ENCODE assay signal across 24 cellular contexts in the genomic region with DNA sequence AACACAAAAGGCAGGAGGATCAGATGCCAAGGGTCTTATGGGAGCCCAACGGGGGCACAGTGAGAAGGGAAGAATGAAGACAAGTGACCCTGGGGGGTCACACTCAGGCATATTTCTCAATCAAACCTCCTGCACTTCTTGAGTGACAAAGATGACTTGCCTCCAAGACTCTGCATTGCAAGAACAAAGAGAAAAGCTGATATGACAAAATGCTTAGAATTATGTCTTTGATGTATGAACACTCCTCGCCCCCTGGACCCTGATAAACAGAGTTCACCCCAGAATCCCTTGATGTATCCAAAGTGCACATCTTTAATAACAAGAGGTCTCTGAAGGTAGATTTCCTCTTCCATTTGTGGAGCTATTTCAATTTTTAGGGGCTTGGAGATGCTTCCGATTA.
"Had no signal": no experiment of that assay in that cellular context is flagged by ENCODE, and none has a peak within 500 bp of the region (broad histone marks: within the 10 kb centered on the region; RNA-seq: fewer than 3 reads in every experiment).

No MANE protein-coding gene starts in this region.

- H3K36me3 ChIP-seq: MG63 had no signal

- H3K4me2 ChIP-seq: SK-N-SH had no signal

- H3K4me3 ChIP-seq: MG63 had no signal

- H3K9me3 Mint-ChIP-seq: activated CD4-positive, alpha-beta memory T cell treated with anti-CD3 and anti-CD28 coated beads, Interleukin-2, amount 10 ng/mL, durations not matched to agents 7 days and 5 days; activated T-cell treated with anti-CD3 and anti-CD28 coated beads, Interleukin-2, amount 50 U/mL, for 72 hours; activated T-helper 2 cell treated with anti-CD3 and anti-CD28 coated beads, Interferon-gamma antibody, Interleukin-2, Interleukin-4, amounts not matched to agents 10 μg/mL and 5 μg/mL and 100 μg/mL, durations not matched to agents 14 hours and 24 hours and 36 hours had no signal

- H3K27ac ChIP-seq: VCaP had no signal

- H3K9ac ChIP-seq: SK-N-SH had no signal

- H3K9me3 ChIP-seq: MG63, SK-N-SH had no signal

- DNase-seq: activated CD4-positive, alpha-beta memory T cell treated with anti-CD3 and anti-CD28 coated beads, Interleukin-2, amount 10 ng/mL, durations not matched to agents 7 days and 5 days; activated CD4-positive, alpha-beta T cell treated with anti-CD3 and anti-CD28 coated beads for 36 hours; activated CD4-positive, alpha-beta T cell treated with anti-CD3 and anti-CD28 coated beads, Interleukin-2, amount 50 U/mL, for 1 hour; activated CD4-positive, CD25-positive, alpha-beta regulatory T cell; activated gamma-delta T cell treated with Interleukin-2 at 50 U/mL for 16 hours; activated naive CD4-positive, alpha-beta T cell treated with anti-CD3 and anti-CD28 coated beads, Interleukin-2, amount 50 U/mL, for 16 hours; activated T-cell treated with anti-CD3 and anti-CD28 coated beads for 4 hours; activated T-cell treated with anti-CD3 and anti-CD28 coated beads, Interleukin-2, amount 50 U/mL, for 72 hours; central memory CD4-positive, alpha-beta T cell; MG63; NCI-H1105; NCI-H1436; NCI-H1694 treated with DMSO at 0.1 percent for 48 hours; NCI-H2029 treated with DMSO at 0.1 percent for 48 hours; NCI-H345; NCI-H510A; NCI-H526 treated with DMSO at 0.1 percent for 48 hours; NCI-H82; SK-N-SH; T-helper 1 cell had no signal

- ATAC-seq: activated CD4-positive, alpha-beta T cell treated with anti-CD3 and anti-CD28 coated beads for 36 hours; activated T-cell treated with anti-CD3 and anti-CD28 coated beads, Interleukin-2, amount 50 U/mL, for 72 hours; Panc1; Right ventricle myocardium inferior had no signal

- H3K27ac Mint-ChIP-seq: activated CD4-positive, alpha-beta memory T cell treated with anti-CD3 and anti-CD28 coated beads, Interleukin-2, amount 10 ng/mL, durations not matched to agents 7 days and 5 days; activated CD4-positive, alpha-beta T cell treated with anti-CD3 and anti-CD28 coated beads for 36 hours; activated T-cell treated with anti-CD3 and anti-CD28 coated beads, Interleukin-2, amount 50 U/mL, for 72 hours; activated T-helper 2 cell treated with anti-CD3 and anti-CD28 coated beads, Interferon-gamma antibody, Interleukin-2, Interleukin-4, amounts not matched to agents 10 μg/mL and 5 μg/mL and 100 μg/mL, durations not matched to agents 14 hours and 24 hours and 36 hours had no signal

- H3K4me3 Mint-ChIP-seq: activated CD4-positive, alpha-beta memory T cell treated with anti-CD3 and anti-CD28 coated beads, Interleukin-2, amount 10 ng/mL, durations not matched to agents 7 days and 5 days; activated CD4-positive, alpha-beta T cell treated with anti-CD3 and anti-CD28 coated beads for 36 hours; activated T-cell treated with anti-CD3 and anti-CD28 coated beads, Interleukin-2, amount 50 U/mL, for 72 hours had no signal
